In the genomic region with DNA sequence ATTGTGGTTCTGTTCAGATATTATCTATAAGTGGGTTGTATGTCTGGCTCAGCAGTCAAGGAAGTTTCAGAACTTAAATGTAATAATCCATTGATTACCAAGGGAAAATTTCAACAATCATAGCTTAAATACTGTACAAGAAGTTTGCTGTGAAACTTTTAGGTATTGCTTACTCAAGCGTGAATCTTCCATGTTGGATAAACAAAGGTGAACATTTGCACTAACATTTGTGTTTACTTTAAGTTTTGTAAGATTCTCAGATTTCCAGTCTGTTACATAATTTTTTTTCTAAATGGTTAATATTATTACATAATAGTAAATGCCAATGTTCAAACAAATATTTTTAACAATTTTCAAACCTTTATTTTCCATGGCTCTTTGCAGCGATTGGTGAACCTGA, we compare ENCODE assay signal across 35 cellular contexts.
"Had no signal": no experiment of that assay in that cellular context is flagged by ENCODE, and none has a peak within 500 bp of the region (broad histone marks: within the 10 kb centered on the region; RNA-seq: fewer than 3 reads in every experiment).

No MANE protein-coding gene starts in this region.

- H3K36me3 ChIP-seq: MG63 had no signal

- DNase-seq: Karpas-422, Kasumi-1, MG63, MM.1S, MV-4-11, NCI-H1048, NCI-H1092, NCI-H1092 treated with DMSO at 0.1 percent for 48 hours, NCI-H1105, NCI-H1105 treated with DMSO at 0.1 percent for 48 hours, NCI-H1417, NCI-H1417 treated with DMSO at 0.1 percent for 48 hours, NCI-H1436, NCI-H1436 treated with DMSO at 0.1 percent for 48 hours, NCI-H1694, NCI-H1694 treated with DMSO at 0.1 percent for 48 hours, NCI-H187, NCI-H187 treated with DMSO at 0.1 percent for 48 hours, NCI-H1930, NCI-H2029, NCI-H2029 treated with DMSO at 0.1 percent for 48 hours, NCI-H2081, NCI-H2081 treated with DMSO at 0.1 percent for 48 hours, NCI-H2107, NCI-H2171, NCI-H2171 treated with DMSO at 0.1 percent for 48 hours, NCI-H2227 treated with DMSO at 0.1 percent for 48 hours, NCI-H226, NCI-H345, NCI-H446, NCI-H446 treated with DMSO at 0.1 percent for 48 hours, NCI-H510A, NCI-H510A treated with DMSO at 0.1 percent for 48 hours, NCI-H524 had no signal

- H3K4me3 ChIP-seq: MG63 had no signal

- H3K9me3 ChIP-seq: MG63 had no signal

- H3K27me3 ChIP-seq: MG63 had no signal

- H3K4me2 ChIP-seq: KMS-11 had no signal

- H3K9ac ChIP-seq: KMS-11 had no signal

- H3K27ac ChIP-seq: KMS-11 had no signal
